In the genomic region with DNA sequence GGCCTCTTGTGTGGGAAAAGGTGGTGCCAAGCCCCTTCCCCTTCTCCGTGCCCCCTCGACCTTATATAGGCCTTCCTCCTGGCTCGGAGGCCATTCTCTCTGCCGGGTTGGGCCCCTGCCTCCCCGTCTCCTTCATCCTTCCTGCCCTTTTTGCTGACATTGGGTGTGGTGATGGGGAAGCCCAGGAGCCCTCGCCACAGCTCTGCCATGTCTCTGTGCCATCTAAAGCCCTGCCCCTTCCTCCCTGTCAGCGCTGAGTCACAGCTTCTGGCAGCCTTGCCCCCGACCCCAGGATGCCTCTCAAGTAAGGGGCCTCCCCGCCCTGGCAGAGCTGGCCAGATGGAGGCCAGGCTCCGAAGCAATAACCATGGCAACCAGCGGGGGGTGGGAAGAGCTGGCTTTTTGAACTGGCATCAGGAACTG, we compare ENCODE assay signal across 8 cellular contexts. TPM values are rescaled to one million over a fixed set of nuclear protein-coding genes. Genes with fewer than 3 reads are reported as not detected.
A peak's percentile ranks its signal among the peaks of the same experiment; 100 is the strongest.
DNase-seq lines count a peak whose midpoint lies in the region; ATAC-seq and TF ChIP-seq lines count a peak whose summit lies in the region.

No MANE protein-coding gene starts in this region.

- H3K79me2 ChIP-seq in smooth muscle cell (ENCODE audit: low read depth) = no peaks in the 10 kb centered on the region

- H2AFZ ChIP-seq in smooth muscle cell (ENCODE audit: low read depth) = no peak overlapping the region

- H3K9me3 ChIP-seq in SK-N-MC (ENCODE audit: low read depth, low read length) = no peaks in the 10 kb centered on the region
- no peaks in the 10 kb centered on the region for H3K9me3 ChIP-seq in smooth muscle cell (replicated peaks; ENCODE audit: low read depth)

- no peaks in the 10 kb centered on the region for H4K20me1 ChIP-seq in smooth muscle cell (ENCODE audit: low read depth)

- H3F3A ChIP-seq in smooth muscle cell (ENCODE audit: low read depth) = peaks cover 14% of the 10 kb centered on the region

- ATAC-seq in HG02610 (IDR thresholded peaks at IDR 0.05; ENCODE audit: unreplicated experiment) (peak; percentile 45), GM19328 (IDR thresholded peaks at IDR 0.05; ENCODE audit: unreplicated experiment) (no peak)

- H3K4me3 ChIP-seq in SK-N-MC (no peak overlapping the region), smooth muscle cell (no peak overlapping the region)

- H3K9ac ChIP-seq in SK-N-MC (ENCODE audit: insufficient read length) (no peak overlapping the region), smooth muscle cell (ENCODE audit: low read depth) (no peak overlapping the region)

- H3K4me1 ChIP-seq in smooth muscle cell (ENCODE audit: low read depth) = no peaks in the 10 kb centered on the region

- intact Hi-C loops in head of caudate nucleus (cut with DNase I) = no loop called here

- H3K4me2 ChIP-seq in smooth muscle cell = no peak overlapping the region

- DNase-seq in DMS114 treated with DMSO at 0.1 percent for 48 hours (lab: John Stamatoyannopoulos, UW; ENCODE audit: unreplicated experiment) (peak; percentile 42), SK-N-MC (ENCODE audit: low read depth, low spot score) (no peak), activated gamma-delta T cell treated with Interleukin-2 at 50 U/mL for 16 hours (peak; percentile 73), head of caudate nucleus (peak in 36 of 42 donors; percentile 27 to 89 (median 54)), smooth muscle cell (lab: John Stamatoyannopoulos, UW; ENCODE audit: unreplicated experiment) (peak; percentile 15), ureter (ENCODE audit: low spot score) (no peak)

- H3K27me3 ChIP-seq in smooth muscle cell (ENCODE audit: low read depth) = no peaks in the 10 kb centered on the region

- TF ChIP-seq CTCF in smooth muscle cell (IDR thresholded peaks at IDR 0.05; ENCODE audit: borderline replicate concordance, insufficient read depth, poor library complexity, severe bottlenecking) = no peak

- peaks cover 3% of the 10 kb centered on the region; the same call in 1 of the 2 replicates for H3K36me3 ChIP-seq in SK-N-MC (ENCODE audit: insufficient read depth, low read length)
- no peaks in the 10 kb centered on the region for H3K36me3 ChIP-seq in smooth muscle cell (ENCODE audit: low read depth)

- 66% methylated on average over 11 of the region's 11 CpGs for WGBS in smooth muscle cell (ENCODE audit: low lambda C conversion rate)

- H3K27ac ChIP-seq in SK-N-MC (0 out of 2 replicates have a peak overlapping the region, but pooled peaks have one; percentile 30), smooth muscle cell (ENCODE audit: low read depth) (peak overlapping the region; percentile 33)

RNA-seq across cellular contexts. Expression of a gene that starts 30.4 kb away (rescaled TPM):
- 5.0 and 18.0 TPM in 2 replicates for total RNA-seq in smooth muscle cell
- polyA plus RNA-seq in smooth muscle cell = 4.3 and 5.5 TPM in 2 replicates
- total RNA-seq in ureter = 68.7 TPM

Comparison
In these comparisons a context has a peak if more than half of its experiments do, and no peak if none do; other contexts are left out.
1. DNase-seq: peak in DMS114 treated with DMSO at 0.1 percent for 48 hours (single experiment), activated gamma-delta T cell treated with Interleukin-2 at 50 U/mL for 16 hours (single experiment), head of caudate nucleus (36 of 42) and smooth muscle cell (single experiment); none in SK-N-MC (single experiment) and ureter (single experiment).